ENCODE assay signal across 25 cellular contexts in genomic region chr5:51859624-51860023, GRCh38.
"Had no signal": no experiment of that assay in that cellular context is flagged by ENCODE, and none has a peak within 500 bp of the region (broad histone marks: within the 10 kb centered on the region; RNA-seq: fewer than 3 reads in every experiment).

No MANE protein-coding gene starts in this region.

- H3K27ac Mint-ChIP-seq: natural killer cell; stimulated activated memory B cell treated with anti-CD40 and anti-IgM and Interleukin-4, amounts not matched to agents 10 μg/mL and 1 μg/mL and 100 μg/mL, for 72 hours had no signal

- H3K27me3 Mint-ChIP-seq: stimulated activated memory B cell treated with anti-CD40 and anti-IgM and Interleukin-4, amounts not matched to agents 10 μg/mL and 1 μg/mL and 100 μg/mL, for 72 hours had no signal

- H3K27ac ChIP-seq: dorsolateral prefrontal cortex, epithelial cell of prostate, gastrocnemius medialis, left lung, ovary, psoas muscle, skin epidermis, spleen, testis, tibial artery, upper lobe of left lung had no signal

- H3K4me3 Mint-ChIP-seq: natural killer cell; stimulated activated memory B cell treated with anti-CD40 and anti-IgM and Interleukin-4, amounts not matched to agents 10 μg/mL and 1 μg/mL and 100 μg/mL, for 72 hours had no signal

- H3K27me3 ChIP-seq: dorsolateral prefrontal cortex, gastrocnemius medialis, left lung, ovary, spleen, testis, tibial artery, upper lobe of left lung had no signal

- DNase-seq: dorsolateral prefrontal cortex; effector CD4-positive, alpha-beta T cell; foreskin fibroblast; gastrocnemius medialis; head of caudate nucleus; left cardiac atrium; left lung; mesenchymal stem cell; natural killer cell; occipital lobe; ovary; posterior cingulate gyrus; psoas muscle; right cardiac atrium; spleen; stimulated activated CD4-positive, alpha-beta T cell treated with anti-CD3 and anti-CD28 coated beads, Interleukin-4, amount 100 ng/mL, for 4 hours; stimulated activated naive CD8-positive, alpha-beta T cell treated with anti-CD3 and anti-CD28 coated beads, Interleukin-15, Interleukin-2, amounts not matched to agents 100 U/mL and 50 U/mL, for 24 hours; substantia nigra; testis; tibial artery; upper lobe of left lung had no signal

- FAIRE-seq: urothelium cell line had no signal

- H3K4me1 Mint-ChIP-seq: natural killer cell; stimulated activated memory B cell treated with anti-CD40 and anti-IgM and Interleukin-4, amounts not matched to agents 10 μg/mL and 1 μg/mL and 100 μg/mL, for 72 hours had no signal

- H3K4me3 ChIP-seq: dorsolateral prefrontal cortex, gastrocnemius medialis, left lung, ovary, psoas muscle, skin epidermis, spleen, testis, tibial artery, upper lobe of left lung had no signal

- H3K9me3 ChIP-seq: gastrocnemius medialis, left lung, ovary, psoas muscle, spleen, testis, tibial artery, upper lobe of left lung had no signal

- H3K36me3 ChIP-seq: gastrocnemius medialis, left lung, ovary, spleen, tibial artery, upper lobe of left lung had no signal

- H3K36me3 Mint-ChIP-seq: natural killer cell; stimulated activated memory B cell treated with anti-CD40 and anti-IgM and Interleukin-4, amounts not matched to agents 10 μg/mL and 1 μg/mL and 100 μg/mL, for 72 hours had no signal

- H3K4me1 ChIP-seq: gastrocnemius medialis, left lung, psoas muscle, spleen, testis, tibial artery, upper lobe of left lung had no signal
